Comparison of ENCODE assay signal across 19 cellular contexts in the genomic region with DNA sequence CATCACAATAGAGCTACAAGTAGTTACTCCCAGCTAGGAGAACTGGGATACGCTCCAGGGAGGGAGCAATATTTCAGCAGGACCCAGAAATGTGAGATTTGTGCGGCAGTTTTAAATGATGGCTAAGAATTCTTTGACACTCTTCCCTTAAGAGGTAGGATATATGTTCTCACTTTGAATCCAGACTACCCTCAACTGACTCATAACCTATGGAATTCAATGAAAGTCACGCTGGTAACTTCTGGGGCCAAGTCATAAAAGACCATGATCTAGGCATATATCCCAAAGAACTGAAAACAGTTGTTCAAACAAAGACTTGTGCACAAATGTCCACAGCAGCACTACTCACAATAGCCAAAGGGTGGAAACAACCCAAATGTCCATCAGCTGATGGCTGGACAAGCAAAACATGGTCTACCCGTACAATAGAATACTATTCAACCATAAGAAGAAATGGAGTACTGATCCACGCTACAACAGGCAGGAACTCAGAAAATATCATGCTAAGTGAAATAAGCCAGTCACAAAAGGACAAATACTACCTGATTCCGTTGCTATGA. TPM values are rescaled to one million over a fixed set of nuclear protein-coding genes. Genes with fewer than 3 reads are reported as not detected.
DNase-seq lines count a peak whose midpoint lies in the region.
"Had no signal": no experiment of that assay in that cellular context is flagged by ENCODE, and none has a peak within 500 bp of the region (broad histone marks: within the 10 kb centered on the region; RNA-seq: fewer than 3 reads in every experiment).

No MANE protein-coding gene starts in this region.

- peak overlapping the region; percentile 43 for H3K27ac ChIP-seq in substantia nigra (ENCODE audit: low read depth, low read length, poor library complexity, severe bottlenecking)
- H3K27ac ChIP-seq: BLaER1, left lung, ovary, skin epidermis, tibial nerve had no signal

- peak; percentile 44 for DNase-seq in HT1080 (ENCODE audit: low read depth)
- peak; percentile 11 for DNase-seq in astrocyte of the hippocampus (ENCODE audit: low read depth, low spot score)
- peak; percentile 88 for DNase-seq in foreskin melanocyte
- peak in 4 of 49 donors; percentile 1 to 34 (median 2) for DNase-seq in substantia nigra (lab: John Stamatoyannopoulos, UW)
- no peak for DNase-seq in NOMO-1 treated with dmso at 0.1 percent for 144 hours (lab: John Stamatoyannopoulos, UW; ENCODE audit: unreplicated experiment)
- no peak for DNase-seq in HuH-7.5 (ENCODE audit: low spot score)
- no peak for DNase-seq in NCI-H2107 (lab: John Stamatoyannopoulos, UW)
- DNase-seq: activated CD4-positive, alpha-beta T cell treated with anti-CD3 and anti-CD28 coated beads, Interleukin-2, amount 50 U/mL, for 48 hours; activated naive CD4-positive, alpha-beta T cell treated with anti-CD3 and anti-CD28 coated beads, Interleukin-2, amount 50 U/mL, for 16 hours; activated T-cell treated with anti-CD3 and anti-CD28 coated beads, Interleukin-2, amount 50 U/mL, for 1 hour; effector CD4-positive, alpha-beta T cell; left lung; NCI-H1092 treated with DMSO at 0.1 percent for 48 hours; NCI-H2171 treated with DMSO at 0.1 percent for 48 hours; NCI-H774; ovary had no signal

RNA-seq across cellular contexts. Expression of a gene that starts 10.5 kb away (rescaled TPM):
- total RNA-seq in HT1080 (2014; rRNA removed; shearing (Covaris generic)) = 15.6 and 19.0 TPM in 2 replicates
- 44.3 and 47.3 TPM in 2 replicates for polyA plus RNA-seq in HT1080 (2015; cell fraction: cytosol; rRNA removed)
- 36.7 and 40.1 TPM in 2 replicates for polyA plus RNA-seq in HT1080 (2015; cell fraction: nucleus; rRNA removed)

Comparison
In these comparisons a context has a peak if more than half of its experiments do, and no peak if none do; other contexts are left out.
1. DNase-seq: peak in HT1080 (single experiment), astrocyte of the hippocampus (single experiment) and foreskin melanocyte (single experiment); none in NOMO-1 treated with dmso at 0.1 percent for 144 hours (single experiment), HuH-7.5 (single experiment) and NCI-H2107 (single experiment).